ENCODE assay signal across 18 cellular contexts in genomic region chr16:57579361-57579665, GRCh38. TPM values are rescaled to one million over a fixed set of nuclear protein-coding genes. Genes with fewer than 3 reads are reported as not detected.
A peak's percentile ranks its signal among the peaks of the same experiment; 100 is the strongest.
DNase-seq lines count a peak whose midpoint lies in the region; ATAC-seq and TF ChIP-seq lines count a peak whose summit lies in the region.
"Had no signal": no experiment of that assay in that cellular context is flagged by ENCODE, and none has a peak within 500 bp of the region (broad histone marks: within the 10 kb centered on the region; RNA-seq: fewer than 3 reads in every experiment).

No MANE protein-coding gene starts in this region.

- H3K27me3 Mint-ChIP-seq in activated CD8-positive, alpha-beta T cell treated with anti-CD3 and anti-CD28 coated beads, Interleukin-2, amount 10 ng/mL, durations not matched to agents 7 days and 5 days (ENCODE audit: low read depth) = no peaks in the 10 kb centered on the region

- H3K27ac ChIP-seq in right atrium auricular region = no peak overlapping the region
- H3K27ac ChIP-seq in upper lobe of right lung = no peak overlapping the region
- H3K27ac ChIP-seq: cardiac muscle cell, dorsolateral prefrontal cortex, RWPE1, stomach, transverse colon had no signal

- H3K27me3 ChIP-seq in right atrium auricular region (no peaks in the 10 kb centered on the region), upper lobe of right lung (no peaks in the 10 kb centered on the region)
- H3K27me3 ChIP-seq: cardiac muscle cell, transverse colon had no signal

- H3K9me3 ChIP-seq in right atrium auricular region = no peaks in the 10 kb centered on the region
- no peaks in the 10 kb centered on the region for H3K9me3 ChIP-seq in upper lobe of right lung
- H3K9me3 ChIP-seq: stomach, transverse colon had no signal

- H3K9me3 Mint-ChIP-seq in activated CD8-positive, alpha-beta T cell treated with anti-CD3 and anti-CD28 coated beads, Interleukin-2, amount 10 ng/mL, durations not matched to agents 7 days and 5 days (ENCODE audit: insufficient read depth) = no peaks in the 10 kb centered on the region
- H3K9me3 Mint-ChIP-seq: naive thymus-derived CD4-positive, alpha-beta T cell had no signal

- DNase-seq in right atrium auricular region (ENCODE audit: low spot score) (peak; percentile 13), left ventricle myocardium superior (no peak), left lobe of liver (ENCODE audit: low spot score) (peak; percentile 16), upper lobe of right lung (peak; percentile 43), SKM-1 (lab: John Stamatoyannopoulos, UW; ENCODE audit: unreplicated experiment) (no peak)
- no peak for DNase-seq in activated CD8-positive, alpha-beta T cell treated with anti-CD3 and anti-CD28 coated beads, Interleukin-2, amount 10 ng/mL, durations not matched to agents 7 days and 5 days
- DNase-seq: activated effector memory CD4-positive, alpha-beta T cell treated with anti-CD3 and anti-CD28 coated beads, Interleukin-2, amount 50 U/mL, for 16 hours; dorsolateral prefrontal cortex; mesenchymal stem cell; naive thymus-derived CD4-positive, alpha-beta T cell; NCI-H69; stomach; transverse colon had no signal

- CTCF ChIA-PET in activated CD8-positive, alpha-beta T cell treated with anti-CD3 and anti-CD28 coated beads, Interleukin-2, amount 10 ng/mL, durations not matched to agents 7 days and 5 days (lab: Charles Lee) = interaction anchor here (0.9 to 9.4 kb wide), 4 partner anchors 12 to 70 kb away, joined by 3 to 244 read pairs (median 136); no protein-coding TSS in a partner anchor

- peak overlapping the region; percentile 82 for H3K27ac Mint-ChIP-seq in activated CD8-positive, alpha-beta T cell treated with anti-CD3 and anti-CD28 coated beads, Interleukin-2, amount 10 ng/mL, durations not matched to agents 7 days and 5 days

- ATAC-seq in left ventricle myocardium superior (no peak), left lobe of liver (no peak), upper lobe of right lung (no peak), HG02798 (IDR thresholded peaks at IDR 0.05; ENCODE audit: poor library complexity, unreplicated experiment) (no peak), GM18498 (IDR thresholded peaks at IDR 0.05; ENCODE audit: unreplicated experiment) (no peak)
- ATAC-seq in activated CD8-positive, alpha-beta T cell treated with anti-CD3 and anti-CD28 coated beads, Interleukin-2, amount 10 ng/mL, durations not matched to agents 7 days and 5 days = no peak
- ATAC-seq: naive thymus-derived CD4-positive, alpha-beta T cell had no signal

- POLR2A ChIA-PET in activated CD8-positive, alpha-beta T cell treated with anti-CD3 and anti-CD28 coated beads, Interleukin-2, amount 10 ng/mL, durations not matched to agents 7 days and 5 days (lab: Charles Lee) = interaction anchor here (0.7 to 3.5 kb wide), 2 partner anchors 12 to 30 kb away, joined by 3 to 13 read pairs; no protein-coding TSS in a partner anchor

- no peak overlapping the region for H3K4me3 Mint-ChIP-seq in activated CD8-positive, alpha-beta T cell treated with anti-CD3 and anti-CD28 coated beads, Interleukin-2, amount 10 ng/mL, durations not matched to agents 7 days and 5 days

- intact Hi-C loops in left ventricle myocardium superior (cut with micrococcal nuclease) = no loop called here
- intact Hi-C loops in upper lobe of right lung (cut with DNase I) = no loop called here

- peaks cover 74% of the 10 kb centered on the region for H3K4me1 Mint-ChIP-seq in activated CD8-positive, alpha-beta T cell treated with anti-CD3 and anti-CD28 coated beads, Interleukin-2, amount 10 ng/mL, durations not matched to agents 7 days and 5 days (ENCODE audit: low read depth)

- H3K4me3 ChIP-seq in right atrium auricular region (no peak overlapping the region), upper lobe of right lung (no peak overlapping the region)
- H3K4me3 ChIP-seq: cardiac muscle cell, dorsolateral prefrontal cortex, stomach, transverse colon had no signal

- H3K36me3 ChIP-seq in right atrium auricular region = no peaks in the 10 kb centered on the region
- no peaks in the 10 kb centered on the region for H3K36me3 ChIP-seq in upper lobe of right lung
- H3K36me3 ChIP-seq: cardiac muscle cell, stomach, transverse colon had no signal

- H3K4me1 ChIP-seq in right atrium auricular region (peaks cover 0 to 3% of the 10 kb centered on the region in 2 donors), upper lobe of right lung (peaks cover 3% of the 10 kb centered on the region)

- peaks cover 29% of the 10 kb centered on the region for H3K36me3 Mint-ChIP-seq in activated CD8-positive, alpha-beta T cell treated with anti-CD3 and anti-CD28 coated beads, Interleukin-2, amount 10 ng/mL, durations not matched to agents 7 days and 5 days (ENCODE audit: low read depth)

- no peak for TF ChIP-seq CTCF in right atrium auricular region (IDR thresholded peaks at IDR 0.05)
- TF ChIP-seq CTCF in upper lobe of right lung (IDR thresholded peaks at IDR 0.05) = no peak

RNA-seq across cellular contexts. Expression of gene ADGRG5, which starts 36.9 kb away (rescaled TPM):
- total RNA-seq in right atrium auricular region (under 1 TPM; 0.08 to 0.44 TPM), left ventricle myocardium superior (not detected), left lobe of liver (0.10 TPM), upper lobe of right lung (1.9 TPM)
- 10 to 100 TPM; 16.0 to 18.1 TPM for total RNA-seq in activated CD8-positive, alpha-beta T cell treated with anti-CD3 and anti-CD28 coated beads, Interleukin-2, amount 10 ng/mL, durations not matched to agents 7 days and 5 days
- total RNA-seq: cardiac muscle cell, H4 had no signal

RNA-seq across cellular contexts. Expression of gene CCDC102A, which starts 42.9 kb away (rescaled TPM):
- total RNA-seq in right atrium auricular region (10 to 100 TPM; 11.2 to 15.1 TPM), left ventricle myocardium superior (13.2 TPM), left lobe of liver (0.83 TPM), upper lobe of right lung (11.3 TPM)
- total RNA-seq in activated CD8-positive, alpha-beta T cell treated with anti-CD3 and anti-CD28 coated beads, Interleukin-2, amount 10 ng/mL, durations not matched to agents 7 days and 5 days = 10 to 100 TPM; 16.3 to 18.2 TPM

RNA-seq across cellular contexts. Expression of gene ADGRG1, which starts 49.1 kb away (rescaled TPM):
- total RNA-seq in right atrium auricular region (10 to 100 TPM; 12.6 to 25.5 TPM), left ventricle myocardium superior (18.6 TPM), left lobe of liver (5.1 TPM), upper lobe of right lung (66.9 TPM)
- 1 to 10 TPM; 3.3 to 3.7 TPM for total RNA-seq in activated CD8-positive, alpha-beta T cell treated with anti-CD3 and anti-CD28 coated beads, Interleukin-2, amount 10 ng/mL, durations not matched to agents 7 days and 5 days
- total RNA-seq: cardiac muscle cell had no signal

Comparison
In these comparisons a context has a peak if more than half of its experiments do, and no peak if none do; other contexts are left out.
1. DNase-seq: peak in right atrium auricular region (single experiment), left lobe of liver (single experiment) and upper lobe of right lung (single experiment); none in left ventricle myocardium superior (single experiment), activated CD8-positive, alpha-beta T cell treated with anti-CD3 and anti-CD28 coated beads, Interleukin-2, amount 10 ng/mL, durations not matched to agents 7 days and 5 days (single experiment) and SKM-1 (single experiment).